ENCODE assay signal across 11 cellular contexts in the genomic region with DNA sequence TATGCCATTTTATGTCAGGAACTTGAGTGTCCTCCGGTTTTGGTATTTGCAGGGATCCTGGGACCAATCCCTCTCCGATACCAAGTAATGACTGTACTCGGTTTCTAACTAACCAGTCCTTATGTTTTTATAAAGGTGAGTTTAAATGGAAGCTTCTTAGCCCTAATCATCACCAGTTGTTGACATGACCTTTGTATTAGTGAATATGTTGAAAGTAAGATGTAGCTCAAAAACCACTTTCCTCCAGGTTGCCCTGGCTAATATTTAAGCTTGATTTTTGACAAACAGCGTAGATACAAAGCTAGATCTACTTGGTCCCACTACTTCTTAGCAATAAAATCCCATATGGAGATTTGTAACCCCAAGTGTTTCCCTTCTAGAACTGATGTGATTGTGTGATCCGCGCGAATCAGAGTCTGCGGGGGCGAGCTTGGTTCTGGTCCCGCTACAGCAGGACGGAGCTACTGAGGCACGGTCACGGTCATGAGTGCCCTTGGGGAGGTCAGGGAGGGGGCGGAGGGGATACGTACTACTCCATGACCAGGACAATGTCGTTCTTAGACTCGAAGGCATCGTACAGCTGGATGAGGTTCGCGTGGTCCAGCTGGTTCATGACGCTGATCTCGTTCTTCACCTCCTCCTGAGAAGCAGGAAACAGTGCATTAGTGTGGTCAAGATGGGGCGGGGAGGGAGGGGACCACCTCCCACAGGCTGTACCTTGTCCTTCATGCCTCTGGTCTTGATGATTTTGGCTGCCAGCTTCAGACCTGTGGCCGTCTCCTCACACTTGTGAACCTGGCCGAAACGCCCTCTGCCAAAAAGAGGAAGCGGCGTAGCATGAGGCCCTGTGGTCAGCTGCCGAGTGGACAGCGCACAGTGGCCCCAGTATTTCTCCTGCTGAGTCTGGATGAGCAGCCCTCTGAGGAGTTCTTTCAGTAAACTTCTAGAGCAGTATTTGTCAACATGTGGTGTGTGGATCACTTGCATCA.
A peak's percentile ranks its signal among the peaks of the same experiment; 100 is the strongest.
DNase-seq lines count a peak whose midpoint lies in the region; ATAC-seq and TF ChIP-seq lines count a peak whose summit lies in the region.
"Had no signal": no experiment of that assay in that cellular context is flagged by ENCODE, and none has a peak within 500 bp of the region (broad histone marks: within the 10 kb centered on the region; RNA-seq: fewer than 3 reads in every experiment).

No MANE protein-coding gene starts in this region.

- TF ChIP-seq CTCF in HCT116 (IDR thresholded peaks at IDR 0.05 in 2 of 3, conservative IDR thresholded peaks at IDR 0.05 in 1 of 3; ENCODE audit: borderline replicate concordance in 1 of 3, insufficient read depth in 1 of 3, low read depth in 2 of 3, low read length in 2 of 3) (no peak), RWPE2 (IDR thresholded peaks at IDR 0.05; ENCODE audit: poor library complexity, severe bottlenecking) (no peak), right lobe of liver (IDR thresholded peaks at IDR 0.05) (no peak)

- TF ChIP-seq POLR2A in HCT116 (IDR thresholded peaks at IDR 0.05; ENCODE audit: borderline replicate concordance, extremely low read depth, insufficient read depth, insufficient read length) (no peak), right lobe of liver (IDR thresholded peaks at IDR 0.05) (no peak)

- peak overlapping the region; percentile 65 for H3K4me2 ChIP-seq in HCT116 (ENCODE audit: low read length)

- ATAC-seq in HCT116 (no peak), RWPE2 (ENCODE audit: low read depth) (no peak), right lobe of liver (peak; percentile 26 to 47 (median 47)), HG03108 (IDR thresholded peaks at IDR 0.05; ENCODE audit: unreplicated experiment) (no peak)

- no peak for TF ChIP-seq RAD21 in HCT116 (IDR thresholded peaks at IDR 0.05; ENCODE audit: low read depth)

- 93% methylated on average over 19 of the region's 30 CpGs for WGBS in right lobe of liver (ENCODE audit: insufficient coverage, low coverage, low lambda C conversion rate, missing lambda C conversion rate)

- POLR2A ChIA-PET in HCT116 (lab: Charles Lee): interaction anchor here (1.1 kb wide), 1 partner anchor 51 kb away, joined by 4 read pairs; no protein-coding TSS in a partner anchor

- DNase-seq in HCT116 (ENCODE audit: low read depth, low spot score) (no peak), RWPE2 (ENCODE audit: low spot score) (no peak), epithelial cell of prostate (ENCODE audit: low read depth, low spot score) (no peak), right lobe of liver (no peak)
- no peak for DNase-seq in activated CD8-positive, alpha-beta memory T cell treated with anti-CD3 and anti-CD28 coated beads, Interleukin-2, amount 50 U/mL, for 4 hours
- no peak for DNase-seq in stimulated activated naive CD4-positive, alpha-beta T cell treated with Interleukin-2 at 50 U/mL for 16 hours (lab: John Stamatoyannopoulos, UW)
- DNase-seq: C1 segment of cervical spinal cord; CD4-positive, alpha-beta memory T cell; DMS153; DMS79 treated with DMSO at 0.1 percent for 48 hours had no signal

- H3K9me2 ChIP-seq in HCT116 (ENCODE audit: insufficient read depth): no peaks in the 10 kb centered on the region

- RAD21 ChIA-PET in HCT116 (lab: Charles Lee; ENCODE audit: low non-redundant PET in 1 of 2, low total read pairs in 2 of 2, uncharacterized antibody in 2 of 2, unreplicated experiment in 2 of 2): no interaction called here

- no peaks in the 10 kb centered on the region for H4K20me1 ChIP-seq in HCT116 (ENCODE audit: insufficient read depth)

- intact Hi-C loops in HCT116 (cut with micrococcal nuclease): loop anchor here (1.0 kb wide), 1 partner anchor 55 kb away; no protein-coding TSS in a partner anchor
- intact Hi-C loops in right lobe of liver (cut with DNase I): no loop called here

- H3K9me3 ChIP-seq in HCT116 (ENCODE audit: control insufficient read depth in 1 of 2, insufficient read depth in 1 of 2, low read depth in 1 of 2, low read length in 2 of 2): peaks cover 0 to 5% of the 10 kb centered on the region in 2 experiments; a peak in 1 of 4 replicates
- peaks cover 3% of the 10 kb centered on the region for H3K9me3 ChIP-seq in RWPE2 (ENCODE audit: severe bottlenecking)
- no peaks in the 10 kb centered on the region for H3K9me3 ChIP-seq in right lobe of liver

- no TSS peak for BruUV-seq in HCT116 (replicated peaks; lab: Mats Ljungman, UMichigan)

- CTCF ChIA-PET in HCT116 (lab: Charles Lee): no interaction called here

- H3K36me3 ChIP-seq in HCT116 (ENCODE audit: control insufficient read depth in 1 of 2, insufficient read depth in 2 of 2, low read length in 2 of 2): no peaks in the 10 kb centered on the region
- no peaks in the 10 kb centered on the region; the same call in 1 of the 2 replicates for H3K36me3 ChIP-seq in RWPE2 (ENCODE audit: low read depth)
- H3K36me3 ChIP-seq in right lobe of liver: no peaks in the 10 kb centered on the region

- H3K4me3 ChIP-seq in HCT116 (replicated peaks in 1 of 2; ENCODE audit: low read depth in 1 of 2, low read length in 2 of 2): no peak overlapping the region
- no peak overlapping the region for H3K4me3 ChIP-seq in RWPE2 (ENCODE audit: severe bottlenecking)
- no peak overlapping the region for H3K4me3 ChIP-seq in right lobe of liver

- H3K27ac ChIP-seq in HCT116 (ENCODE audit: low read depth, low read length) (no peak overlapping the region), RWPE2 (ENCODE audit: poor library complexity, severe bottlenecking) (peak overlapping the region; percentile 53), epithelial cell of prostate (peak overlapping the region; percentile 33), right lobe of liver (no peak overlapping the region)

- no peak overlapping the region for H2AFZ ChIP-seq in HCT116 (ENCODE audit: low read depth, low read length, poor library complexity, severe bottlenecking)

- H3K79me2 ChIP-seq in HCT116 (ENCODE audit: insufficient read depth, low read length): no peaks in the 10 kb centered on the region

- peaks cover 10 to 25% of the 10 kb centered on the region in 2 experiments for H3K4me1 ChIP-seq in HCT116 (ENCODE audit: control insufficient read depth in 1 of 2, insufficient read depth in 2 of 2, low read length in 2 of 2)
- H3K4me1 ChIP-seq in RWPE2 (ENCODE audit: insufficient read depth, poor library complexity, severe bottlenecking): peaks cover 30% of the 10 kb centered on the region
- H3K4me1 ChIP-seq in right lobe of liver: peaks cover 0 to 6% (median 0%) of the 10 kb centered on the region in 4 donors

- H3K27me3 ChIP-seq in HCT116 (ENCODE audit: insufficient read depth, low read length) (no peaks in the 10 kb centered on the region), RWPE2 (ENCODE audit: insufficient read depth, poor library complexity, severe bottlenecking) (no peaks in the 10 kb centered on the region), right lobe of liver (no peaks in the 10 kb centered on the region)

- no peak overlapping the region for H3K9ac ChIP-seq in HCT116 (ENCODE audit: low read length)

TF ChIP-seq in HCT116, 20 proteins besides CTCF, POLR2A, EP300 and RAD21 (continues in another document):
- no peak for TF ChIP-seq CEBPB (IDR thresholded peaks at IDR 0.05; ENCODE audit: low read depth)
- TF ChIP-seq REST (IDR thresholded peaks at IDR 0.05; ENCODE audit: low read depth): no peak
- no peak for TF ChIP-seq POLR2AphosphoS5 (IDR thresholded peaks at IDR 0.05; ENCODE audit: low read depth, low read length)
- TF ChIP-seq EZH2 (IDR thresholded peaks at IDR 0.05): no peak
- no peak for TF ChIP-seq EGR1 (IDR thresholded peaks at IDR 0.05; ENCODE audit: low read depth)
- no peak for TF ChIP-seq CBX3 (IDR thresholded peaks at IDR 0.05; ENCODE audit: low read depth)
- no peak for TF ChIP-seq EZH2phosphoT487 (IDR thresholded peaks at IDR 0.05; ENCODE audit: borderline replicate concordance)
- no peak for TF ChIP-seq JUND (IDR thresholded peaks at IDR 0.05)
- TF ChIP-seq ZNF274 (IDR thresholded peaks at IDR 0.05; ENCODE audit: low read depth, low read length): no peak
- TF ChIP-seq SRF (IDR thresholded peaks at IDR 0.05; ENCODE audit: low read depth): no peak
- TF ChIP-seq YY1 (IDR thresholded peaks at IDR 0.05; ENCODE audit: extremely low read depth, insufficient replicate concordance, low read depth, low read length): no peak
- no peak for TF ChIP-seq SP1 (IDR thresholded peaks at IDR 0.05; ENCODE audit: low read depth)

Comparison
In these comparisons a context has a peak if more than half of its experiments do, and no peak if none do; other contexts are left out.
1. ATAC-seq: peak in right lobe of liver (4 of 4); none in HCT116 (single experiment), RWPE2 (single experiment) and HG03108 (single experiment).
2. H3K27ac ChIP-seq: peak in RWPE2 (single experiment) and epithelial cell of prostate (single experiment); none in HCT116 (single experiment) and right lobe of liver (0 of 3).